20 cellular contexts compared by ENCODE assay signal in the genomic region with DNA sequence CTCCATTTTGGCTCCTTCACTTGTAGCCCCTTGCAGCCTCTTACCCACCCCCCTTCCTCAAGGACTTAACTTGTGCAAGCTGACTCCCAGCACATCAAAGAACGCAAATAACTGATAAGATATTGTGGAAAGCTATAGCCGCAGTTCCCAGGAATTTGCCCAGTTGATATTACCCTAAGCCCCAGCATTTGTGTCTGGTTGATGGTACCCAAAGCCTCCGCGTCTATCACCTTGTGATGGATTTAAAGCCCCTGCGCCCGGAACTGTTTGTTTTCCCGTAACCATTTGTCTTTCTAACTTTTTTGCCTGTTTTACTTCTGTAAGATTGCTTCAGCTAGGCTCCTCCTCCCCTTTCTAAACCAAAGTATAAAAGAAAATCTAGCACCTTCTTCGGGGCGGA. TPM values are rescaled to one million over a fixed set of nuclear protein-coding genes. Genes with fewer than 3 reads are reported as not detected.
"Had no signal": no experiment of that assay in that cellular context is flagged by ENCODE, and none has a peak within 500 bp of the region (broad histone marks: within the 10 kb centered on the region; RNA-seq: fewer than 3 reads in every experiment).

No MANE protein-coding gene starts in this region.

- H3K27me3 ChIP-seq: esophagus muscularis mucosa, neural progenitor cell, right atrium auricular region, tibial artery had no signal

- H3K27ac Mint-ChIP-seq: activated naive CD4-positive, alpha-beta T cell treated with anti-CD3 and anti-CD28 coated beads, Interleukin-2, amount 50 U/mL, for 72 hours; neural progenitor cell had no signal

- H3K9ac ChIP-seq: neural progenitor cell had no signal

- H3K36me3 ChIP-seq: prostate gland had no signal

- H3K4me3 Mint-ChIP-seq: central memory CD8-positive, alpha-beta T cell; neural progenitor cell had no signal

- H3K4me1 ChIP-seq: prostate gland had no signal

- H3K9me3 ChIP-seq: esophagus muscularis mucosa, prostate gland, right atrium auricular region, tibial artery had no signal

- H3K27me3 Mint-ChIP-seq: central memory CD8-positive, alpha-beta T cell had no signal

- H3K27ac ChIP-seq: esophagus muscularis mucosa, neural progenitor cell, prostate gland, right atrium auricular region, tibial artery had no signal

- H3K4me3 ChIP-seq: esophagus muscularis mucosa, neural progenitor cell, prostate gland, right atrium auricular region, tibial artery had no signal

- H3K9me3 Mint-ChIP-seq: activated naive CD4-positive, alpha-beta T cell treated with anti-CD3 and anti-CD28 coated beads, Interleukin-2, amount 50 U/mL, for 72 hours; central memory CD8-positive, alpha-beta T cell; neural progenitor cell had no signal

- ATAC-seq: activated CD4-positive, CD25-positive, alpha-beta regulatory T cell treated with anti-CD3 and anti-CD28 coated beads, Interleukin-2, amount 50 U/mL, for 24 hours; activated naive CD4-positive, alpha-beta T cell treated with anti-CD3 and anti-CD28 coated beads, Interleukin-2, amount 50 U/mL, for 72 hours; left lobe of liver; stimulated activated naive CD8-positive, alpha-beta T cell treated with anti-CD3 and anti-CD28 coated beads, Interleukin-15, Interleukin-2, amounts not matched to agents 100 U/mL and 50 U/mL, for 24 hours had no signal

- DNase-seq: activated CD8-positive, alpha-beta memory T cell treated with anti-CD3 and anti-CD28 coated beads for 24 hours; activated CD8-positive, alpha-beta memory T cell treated with anti-CD3 and anti-CD28 coated beads, Interleukin-2, amount 50 U/mL, for 48 hours; activated effector memory CD4-positive, alpha-beta T cell treated with anti-CD3 and anti-CD28 coated beads, Interleukin-2, amount 50 U/mL, for 16 hours; activated T-cell treated with anti-CD3 and anti-CD28 coated beads, Interleukin-2, amount 50 U/mL, for 48 hours; cortex of kidney; effector CD4-positive, alpha-beta T cell; hippocampal formation; kidney; stimulated activated CD4-positive, alpha-beta T cell treated with anti-CD3 and anti-CD28 coated beads, Interleukin-2, amount 100 ng/mL, for 24 hours; stimulated activated naive CD8-positive, alpha-beta T cell treated with anti-CD3 and anti-CD28 coated beads, Interleukin-15, Interleukin-2, amounts not matched to agents 100 U/mL and 50 U/mL, for 24 hours; substantia nigra; tibial artery had no signal

RNA-seq across cellular contexts. Expression of gene FNDC5, which starts 59.4 kb away (rescaled TPM):
- total RNA-seq: activated naive CD4-positive, alpha-beta T cell treated with anti-CD3 and anti-CD28 coated beads, Interleukin-2, amount 50 U/mL, for 72 hours had no signal
